In genomic region chr6:166104872-166105271, GRCh38 we compare ENCODE assay signal across 40 cellular contexts.
"Had no signal": no experiment of that assay in that cellular context is flagged by ENCODE, and none has a peak within 500 bp of the region (broad histone marks: within the 10 kb centered on the region; RNA-seq: fewer than 3 reads in every experiment).

No MANE protein-coding gene starts in this region.

- H3K4me1 Mint-ChIP-seq: activated naive CD4-positive, alpha-beta T cell treated with anti-CD3 and anti-CD28 coated beads, Interleukin-2, amount 10 ng/mL, durations not matched to agents 7 days and 5 days; activated T-helper 17 cell treated with anti-CD3 and anti-CD28 coated beads, Interleukin-2, amount 50 U/mL, for 72 hours had no signal

- H3K27ac Mint-ChIP-seq: activated naive CD4-positive, alpha-beta T cell treated with anti-CD3 and anti-CD28 coated beads for 36 hours; activated naive CD4-positive, alpha-beta T cell treated with anti-CD3 and anti-CD28 coated beads, Interleukin-2, amount 10 ng/mL, durations not matched to agents 7 days and 5 days; activated naive CD4-positive, alpha-beta T cell treated with anti-CD3 and anti-CD28 coated beads, Interleukin-2, amount 50 U/mL, for 24 hours; activated naive CD4-positive, alpha-beta T cell treated with anti-CD3 and anti-CD28 coated beads, Interleukin-2, amount 50 U/mL, for 72 hours; activated naive CD8-positive, alpha-beta T cell; activated naive CD8-positive, alpha-beta T cell treated with anti-CD3 and anti-CD28 coated beads for 36 hours; activated naive CD8-positive, alpha-beta T cell treated with anti-CD3 and anti-CD28 coated beads, Interleukin-2, amount 10 ng/mL, durations not matched to agents 7 days and 5 days; activated naive CD8-positive, alpha-beta T cell treated with anti-CD3 and anti-CD28 coated beads, Interleukin-2, amount 50 U/mL, for 24 hours; activated T-cell treated with anti-CD3 and anti-CD28 coated beads, Interleukin-2, amount 50 U/mL, for 24 hours; activated T-cell treated with anti-CD3 and anti-CD28 coated beads, Interleukin-2, amount 50 U/mL, for 72 hours; activated T-helper 1 cell treated with anti-CD3 and anti-CD28 coated beads, Interleukin-12 subunit alpha, Interleukin-12 subunit beta, Interleukin-2, Interleukin-4 antibody, amounts not matched to agents 30 ng/mL and 10 ng/mL and 1 ng/mL, durations not matched to agents 14 hours and 24 hours and 36 hours; activated T-helper 17 cell treated with anti-CD3 and anti-CD28 coated beads, Interleukin-2, amount 50 U/mL, for 72 hours; activated T-helper 2 cell treated with anti-CD3 and anti-CD28 coated beads, Interferon-gamma antibody, Interleukin-2, Interleukin-4, amounts not matched to agents 10 μg/mL and 5 μg/mL and 100 μg/mL, durations not matched to agents 14 hours and 24 hours and 36 hours; brain had no signal

- ATAC-seq: activated naive CD8-positive, alpha-beta T cell treated with anti-CD3 and anti-CD28 coated beads, Interleukin-2, amount 50 U/mL, for 24 hours; activated T-cell treated with anti-CD3 and anti-CD28 coated beads, Interleukin-2, amount 50 U/mL, for 4 hours; activated T-helper 17 cell treated with anti-CD3 and anti-CD28 coated beads, Interleukin-2, amount 50 U/mL, for 72 hours; body of pancreas had no signal

- H3K27me3 ChIP-seq: adrenal gland, ascending aorta, body of pancreas, brain microvascular endothelial cell, breast epithelium had no signal

- H3K9me3 ChIP-seq: body of pancreas had no signal

- H3K4me3 Mint-ChIP-seq: activated naive CD4-positive, alpha-beta T cell treated with anti-CD3 and anti-CD28 coated beads for 36 hours; activated naive CD4-positive, alpha-beta T cell treated with anti-CD3 and anti-CD28 coated beads, Interleukin-2, amount 10 ng/mL, durations not matched to agents 7 days and 5 days; activated naive CD4-positive, alpha-beta T cell treated with anti-CD3 and anti-CD28 coated beads, Interleukin-2, amount 50 U/mL, for 24 hours; activated naive CD8-positive, alpha-beta T cell; activated naive CD8-positive, alpha-beta T cell treated with anti-CD3 and anti-CD28 coated beads for 36 hours; activated naive CD8-positive, alpha-beta T cell treated with anti-CD3 and anti-CD28 coated beads, Interleukin-2, amount 10 ng/mL, durations not matched to agents 7 days and 5 days; activated naive CD8-positive, alpha-beta T cell treated with anti-CD3 and anti-CD28 coated beads, Interleukin-2, amount 50 U/mL, for 24 hours; activated T-cell treated with anti-CD3 and anti-CD28 coated beads, Interleukin-2, amount 50 U/mL, for 24 hours; activated T-cell treated with anti-CD3 and anti-CD28 coated beads, Interleukin-2, amount 50 U/mL, for 4 hours; activated T-cell treated with anti-CD3 and anti-CD28 coated beads, Interleukin-2, amount 50 U/mL, for 72 hours; activated T-helper 1 cell treated with anti-CD3 and anti-CD28 coated beads, Interleukin-12 subunit alpha, Interleukin-12 subunit beta, Interleukin-2, Interleukin-4 antibody, amounts not matched to agents 30 ng/mL and 10 ng/mL and 1 ng/mL, durations not matched to agents 14 hours and 24 hours and 36 hours; activated T-helper 17 cell treated with anti-CD3 and anti-CD28 coated beads, Interleukin-2, amount 50 U/mL, for 72 hours; brain; central memory CD8-positive, alpha-beta T cell had no signal

- DNase-seq: activated effector memory CD4-positive, alpha-beta T cell treated with anti-CD3 and anti-CD28 coated beads, Interleukin-2, amount 50 U/mL, for 16 hours; activated effector memory CD4-positive, alpha-beta T cell treated with Interleukin-2 at 50 U/mL for 16 hours; activated gamma-delta T cell; activated gamma-delta T cell treated with Interleukin-2 at 50 U/mL for 16 hours; activated naive CD4-positive, alpha-beta T cell; activated naive CD4-positive, alpha-beta T cell treated with anti-CD3 and anti-CD28 coated beads for 36 hours; activated naive CD4-positive, alpha-beta T cell treated with anti-CD3 and anti-CD28 coated beads, Interleukin-2, amount 10 ng/mL, durations not matched to agents 7 days and 5 days; activated naive CD4-positive, alpha-beta T cell treated with anti-CD3 and anti-CD28 coated beads, Interleukin-2, amount 50 U/mL, for 16 hours; activated naive CD4-positive, alpha-beta T cell treated with Interleukin-2 at 50 U/mL for 16 hours; activated naive CD8-positive, alpha-beta T cell treated with anti-CD3 and anti-CD28 coated beads for 36 hours; activated naive CD8-positive, alpha-beta T cell treated with anti-CD3 and anti-CD28 coated beads, Interleukin-2, amount 10 ng/mL, durations not matched to agents 7 days and 5 days; activated naive CD8-positive, alpha-beta T cell treated with anti-CD3 and anti-CD28 coated beads, Interleukin-2, amount 50 U/mL, for 24 hours; activated T-cell treated with anti-CD3 and anti-CD28 coated beads, Interleukin-2, amount 50 U/mL, for 1 hour; activated T-cell treated with anti-CD3 and anti-CD28 coated beads, Interleukin-2, amount 50 U/mL, for 24 hours; activated T-cell treated with anti-CD3 and anti-CD28 coated beads, Interleukin-2, amount 50 U/mL, for 4 hours; activated T-cell treated with anti-CD3 and anti-CD28 coated beads, Interleukin-2, amount 50 U/mL, for 48 hours; activated T-cell treated with anti-CD3 and anti-CD28 coated beads, Interleukin-2, amount 50 U/mL, for 72 hours; adrenal gland; amniotic stem cell; amygdala; anterior cingulate cortex; aorta; body of pancreas; brain microvascular endothelial cell; caudate nucleus; central memory CD4-positive, alpha-beta T cell; cerebellar nuclear complex had no signal

- H3K9me3 Mint-ChIP-seq: activated naive CD4-positive, alpha-beta T cell treated with anti-CD3 and anti-CD28 coated beads, Interleukin-2, amount 50 U/mL, for 24 hours; central memory CD8-positive, alpha-beta T cell had no signal

- H3K27ac ChIP-seq: adrenal gland, ascending aorta, body of pancreas, brain microvascular endothelial cell, breast epithelium, cardiac muscle cell had no signal

- H3K36me3 Mint-ChIP-seq: activated naive CD4-positive, alpha-beta T cell treated with anti-CD3 and anti-CD28 coated beads, Interleukin-2, amount 10 ng/mL, durations not matched to agents 7 days and 5 days; activated naive CD4-positive, alpha-beta T cell treated with anti-CD3 and anti-CD28 coated beads, Interleukin-2, amount 50 U/mL, for 72 hours; activated naive CD8-positive, alpha-beta T cell; activated naive CD8-positive, alpha-beta T cell treated with anti-CD3 and anti-CD28 coated beads for 36 hours; activated naive CD8-positive, alpha-beta T cell treated with anti-CD3 and anti-CD28 coated beads, Interleukin-2, amount 10 ng/mL, durations not matched to agents 7 days and 5 days had no signal

- H3K36me3 ChIP-seq: adrenal gland, ascending aorta, brain microvascular endothelial cell, breast epithelium, cardiac muscle cell had no signal

- FAIRE-seq: astrocyte, bronchial epithelial cell had no signal

- H3K4me3 ChIP-seq: adrenal gland, ascending aorta, body of pancreas, breast epithelium, cardiac muscle cell had no signal

- H3K4me1 ChIP-seq: adrenal gland, ascending aorta, body of pancreas, breast epithelium had no signal
